Comparison of ENCODE assay signal across 1 cellular context in genomic region chr18:32093106-32093511, GRCh38.
TF ChIP-seq lines count a peak whose summit lies in the region.

No MANE protein-coding gene starts in this region.

TF ChIP-seq in GM23338, 12 proteins besides CTCF, POLR2A, EP300 and RAD21 (continued from another document):
- TF ChIP-seq REST (IDR thresholded peaks at IDR 0.05; ENCODE audit: unreplicated experiment) (no peak), EZH2phosphoT487 (IDR thresholded peaks at IDR 0.05; ENCODE audit: unreplicated experiment) (no peak), ZNF331 (CRISPR knock-in tag; IDR thresholded peaks at IDR 0.05; ENCODE audit: low read depth) (no peak), NANOG (IDR thresholded peaks at IDR 0.05; ENCODE audit: borderline replicate concordance) (no peak), STAT1 (IDR thresholded peaks at IDR 0.05; ENCODE audit: unreplicated experiment) (no peak), JUNB (IDR thresholded peaks at IDR 0.05; ENCODE audit: unreplicated experiment) (no peak), CREB1 (CRISPR knock-in tag; IDR thresholded peaks at IDR 0.05; ENCODE audit: low read depth) (no peak), ZNF114 (CRISPR knock-in tag; IDR thresholded peaks at IDR 0.05) (no peak), POLR2AphosphoS5 (IDR thresholded peaks at IDR 0.05; ENCODE audit: low read depth) (no peak), EZH2 (IDR thresholded peaks at IDR 0.05; ENCODE audit: low read depth, unreplicated experiment) (no peak)
TF ChIP-seq in GM23338: peak in this region for 0.
